ENCODE assay signal across 13 cellular contexts in genomic region chr12:76308866-76309265, GRCh38. TPM values are rescaled to one million over a fixed set of nuclear protein-coding genes. Genes with fewer than 3 reads are reported as not detected.
DNase-seq lines count a peak whose midpoint lies in the region; ATAC-seq and TF ChIP-seq lines count a peak whose summit lies in the region.
"Had no signal": no experiment of that assay in that cellular context is flagged by ENCODE, and none has a peak within 500 bp of the region (broad histone marks: within the 10 kb centered on the region; RNA-seq: fewer than 3 reads in every experiment).

No MANE protein-coding gene starts in this region.

- no peak for ATAC-seq in memory B cell (ENCODE audit: low read depth)

- no peaks in the 10 kb centered on the region for H3K27me3 ChIP-seq in sigmoid colon
- H3K27me3 ChIP-seq: BLaER1 treated with 17β-estradiol and CSF1 and Interleukin-3, amounts not matched to agents 10 nM and 100 nM had no signal

- H3K27ac Mint-ChIP-seq in memory B cell = peak overlapping the region; percentile 50
- H3K27ac Mint-ChIP-seq: CD4-positive, CD25-positive, alpha-beta regulatory T cell; H9 had no signal

- no peaks in the 10 kb centered on the region for H3K9me3 ChIP-seq in sigmoid colon

- 57 to 84% methylated on average over 3 of the region's 3 CpGs for WGBS in sigmoid colon, 2 donors

- no peaks in the 10 kb centered on the region for H3K4me1 Mint-ChIP-seq in memory B cell
- H3K4me1 Mint-ChIP-seq: CD4-positive, CD25-positive, alpha-beta regulatory T cell had no signal

- TF ChIP-seq EP300 in sigmoid colon (IDR thresholded peaks at IDR 0.05) = no peak

- DNase-seq in dermis blood vessel endothelial cell = peak; percentile 71
- DNase-seq in fibroblast of the aortic adventitia (ENCODE audit: low read depth) = peak; percentile 32
- no peak for DNase-seq in memory B cell (ENCODE audit: low spot score in 2 of 2)
- no peak for DNase-seq in sigmoid colon
- DNase-seq in A172 (ENCODE audit: low spot score) = no peak
- DNase-seq in NCI-H2196 (lab: John Stamatoyannopoulos, UW; ENCODE audit: unreplicated experiment) = no peak
- DNase-seq in Kasumi-1 (lab: John Stamatoyannopoulos, UW) = no peak
- DNase-seq: CD4-positive, CD25-positive, alpha-beta regulatory T cell; DMS53; GF-D8; GOT3; H9 had no signal

- H3K4me3 ChIP-seq in fibroblast of the aortic adventitia (ENCODE audit: low read depth, low read length) (no peak overlapping the region), sigmoid colon (no peak overlapping the region)
- H3K4me3 ChIP-seq: BLaER1 treated with 17β-estradiol and CSF1 and Interleukin-3, amounts not matched to agents 10 nM and 100 nM had no signal

- no peaks in the 10 kb centered on the region for H3K4me1 ChIP-seq in sigmoid colon
- H3K4me1 ChIP-seq: BLaER1 treated with 17β-estradiol and CSF1 and Interleukin-3, amounts not matched to agents 10 nM and 100 nM had no signal

- TF ChIP-seq POLR2A in sigmoid colon (IDR thresholded peaks at IDR 0.05) = no peak

- H3K27ac ChIP-seq in sigmoid colon = no peak overlapping the region
- H3K27ac ChIP-seq: BLaER1 treated with 17β-estradiol and CSF1 and Interleukin-3, amounts not matched to agents 10 nM and 100 nM had no signal

- H3K27me3 Mint-ChIP-seq in memory B cell = peaks cover 11% of the 10 kb centered on the region

- H3K4me3 Mint-ChIP-seq in memory B cell = no peak overlapping the region
- H3K4me3 Mint-ChIP-seq: CD4-positive, CD25-positive, alpha-beta regulatory T cell; H9 had no signal

- intact Hi-C loops in sigmoid colon (cut with DNase I) = no loop called here

- no peak for TF ChIP-seq CTCF in fibroblast of the aortic adventitia (IDR thresholded peaks at IDR 0.05; ENCODE audit: insufficient read depth, low read length)
- no peak for TF ChIP-seq CTCF in sigmoid colon (IDR thresholded peaks at IDR 0.05)

- no peaks in the 10 kb centered on the region for H3K36me3 ChIP-seq in sigmoid colon
- H3K36me3 ChIP-seq: BLaER1 treated with 17β-estradiol and CSF1 and Interleukin-3, amounts not matched to agents 10 nM and 100 nM had no signal

- no peaks in the 10 kb centered on the region for H3K36me3 Mint-ChIP-seq in memory B cell
- H3K36me3 Mint-ChIP-seq: CD4-positive, CD25-positive, alpha-beta regulatory T cell had no signal

- H3K9me3 Mint-ChIP-seq in memory B cell = no peaks in the 10 kb centered on the region
- H3K9me3 Mint-ChIP-seq: CD4-positive, CD25-positive, alpha-beta regulatory T cell; H9 had no signal

RNA-seq across cellular contexts. Expression of gene BBS10, which starts 39.3 kb away (rescaled TPM):
- total RNA-seq in dermis blood vessel endothelial cell (12.8 TPM in 2 replicates), fibroblast of the aortic adventitia (ENCODE audit: low replicate concordance) (4.3 and 21.3 TPM in 2 replicates), sigmoid colon (10 to 100 TPM in 3 of 4 donors, 1 to 10 TPM in 1; 6.1 to 15.0 (median 12.9) TPM)
- 1 to 10 TPM; 1.2 to 3.5 (median 1.2) TPM for polyA plus RNA-seq in sigmoid colon
- total RNA-seq in A172 (2014; rRNA removed; shearing (Covaris generic)) = 31.4 and 32.8 TPM in 2 replicates

Comparison
In these comparisons a context has a peak if more than half of its experiments do, and no peak if none do; other contexts are left out.
1. DNase-seq: peak in dermis blood vessel endothelial cell (single experiment) and fibroblast of the aortic adventitia (single experiment); none in memory B cell (0 of 2), sigmoid colon (single experiment), A172 (single experiment), NCI-H2196 (single experiment) and Kasumi-1 (0 of 2).